17 cellular contexts compared by ENCODE assay signal in the genomic region with DNA sequence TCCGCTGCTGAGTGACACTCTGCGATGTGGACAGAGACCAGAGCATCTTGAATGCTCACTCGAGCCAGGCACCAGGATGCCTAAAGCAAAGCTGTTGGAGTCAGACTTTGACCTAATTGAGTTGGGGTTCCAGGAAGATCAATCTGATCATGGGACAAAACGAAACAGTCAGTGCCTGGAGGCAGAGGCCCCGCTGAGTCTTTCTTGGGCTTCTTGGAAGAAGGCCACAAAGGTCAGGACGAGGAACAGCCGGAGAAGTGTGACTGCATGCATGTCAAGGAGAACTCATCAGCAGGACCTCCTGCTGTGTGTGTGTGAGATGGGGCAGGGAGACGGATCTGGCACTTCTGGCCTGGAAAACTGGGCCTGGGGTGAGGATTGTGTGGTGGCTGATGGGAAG.
A peak's percentile ranks its signal among the peaks of the same experiment; 100 is the strongest.
DNase-seq lines count a peak whose midpoint lies in the region; ATAC-seq and TF ChIP-seq lines count a peak whose summit lies in the region.
"Had no signal": no experiment of that assay in that cellular context is flagged by ENCODE, and none has a peak within 500 bp of the region (broad histone marks: within the 10 kb centered on the region; RNA-seq: fewer than 3 reads in every experiment).

No MANE protein-coding gene starts in this region.

- H3K9me3 Mint-ChIP-seq in WTC11, result no peaks in the 10 kb centered on the region; the same call in 1 of the 2 replicates
- H3K9me3 Mint-ChIP-seq: CD8-positive, alpha-beta T cell; HFFc6 had no signal

- H3K36me3 Mint-ChIP-seq in WTC11, result no peaks in the 10 kb centered on the region
- H3K36me3 Mint-ChIP-seq: CD8-positive, alpha-beta T cell had no signal

- peak; percentile 11 for DNase-seq in H7
- peak; percentile 29 for DNase-seq in SK-N-DZ (ENCODE audit: low spot score)
- peak; percentile 77 for DNase-seq in mesenteric fat pad (ENCODE audit: low spot score)
- DNase-seq in retina, result peak; percentile 62
- DNase-seq in WTC11 (ENCODE audit: low spot score), result no peak
- no peak for DNase-seq in iPS-NIHi11 (ENCODE audit: low spot score)
- no peak for DNase-seq in cerebellar cortex (ENCODE audit: low spot score)
- DNase-seq: Calu3; CD8-positive, alpha-beta T cell; DMS79 treated with DMSO at 0.1 percent for 48 hours; GM23248; HFFc6; IMR-90 had no signal

- no peaks in the 10 kb centered on the region for H3K27me3 ChIP-seq in H7 (ENCODE audit: control insufficient read depth, insufficient read depth, low read length)
- H3K27me3 ChIP-seq: BLaER1 treated with 17β-estradiol and CSF1 and Interleukin-3, amounts not matched to agents 10 nM and 100 nM had no signal

- H3K27me3 Mint-ChIP-seq in WTC11 (ENCODE audit: low read depth), result no peaks in the 10 kb centered on the region

- CTCF ChIA-PET in WTC11 (lab: Charles Lee), result no interaction called here

- no peak overlapping the region for H3K4me3 Mint-ChIP-seq in WTC11
- H3K4me3 Mint-ChIP-seq: B cell; CD8-positive, alpha-beta T cell; HFFc6 had no signal

- no peaks in the 10 kb centered on the region for H3K36me3 ChIP-seq in H7 (replicated peaks; ENCODE audit: control insufficient read depth, insufficient read depth, low read length)
- H3K36me3 ChIP-seq: BLaER1 treated with 17β-estradiol and CSF1 and Interleukin-3, amounts not matched to agents 10 nM and 100 nM had no signal

- H3K4me3 ChIP-seq in H7 (ENCODE audit: insufficient read depth, low read depth, low read length), result no peak overlapping the region
- H3K4me3 ChIP-seq: BLaER1 treated with 17β-estradiol and CSF1 and Interleukin-3, amounts not matched to agents 10 nM and 100 nM; GM12878; GM23248 had no signal

- peaks cover 43% of the 10 kb centered on the region for H3K4me1 Mint-ChIP-seq in WTC11
- H3K4me1 Mint-ChIP-seq: B cell had no signal

- TF ChIP-seq CTCF in WTC11 (IDR thresholded peaks at IDR 0.05), result no peak

- no peak overlapping the region; the same call in 1 of the 2 replicates for H3K27ac Mint-ChIP-seq in WTC11
- H3K27ac Mint-ChIP-seq: B cell; CD8-positive, alpha-beta T cell; HFFc6 had no signal

- ATAC-seq in WTC11, result no peak
- ATAC-seq: CD8-positive, alpha-beta T cell; GM12878; HCT116 had no signal

- POLR2A ChIA-PET in WTC11 (lab: Charles Lee), result no interaction called here

TF ChIP-seq in WTC11, 78 proteins besides CTCF, POLR2A, EP300 and RAD21:
- TF ChIP-seq, protein P1, sequence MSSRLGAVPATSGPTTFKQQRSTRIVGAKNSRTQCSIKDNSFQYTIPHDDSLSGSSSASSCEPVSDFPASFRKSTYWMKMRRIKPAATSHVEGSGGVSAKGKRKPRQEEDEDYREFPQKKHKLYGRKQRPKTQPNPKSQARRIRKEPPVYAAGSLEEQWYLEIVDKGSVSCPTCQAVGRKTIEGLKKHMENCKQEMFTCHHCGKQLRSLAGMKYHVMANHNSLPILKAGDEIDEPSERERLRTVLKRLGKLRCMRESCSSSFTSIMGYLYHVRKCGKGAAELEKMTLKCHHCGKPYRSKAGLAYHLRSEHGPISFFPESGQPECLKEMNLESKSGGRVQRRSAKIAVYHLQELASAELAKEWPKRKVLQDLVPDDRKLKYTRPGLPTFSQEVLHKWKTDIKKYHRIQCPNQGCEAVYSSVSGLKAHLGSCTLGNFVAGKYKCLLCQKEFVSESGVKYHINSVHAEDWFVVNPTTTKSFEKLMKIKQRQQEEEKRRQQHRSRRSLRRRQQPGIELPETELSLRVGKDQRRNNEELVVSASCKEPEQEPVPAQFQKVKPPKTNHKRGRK (CRISPR knock-in tag; IDR thresholded peaks at IDR 0.05; ENCODE audit: borderline replicate concordance), result no peak
- no peak for TF ChIP-seq ETV6 (CRISPR knock-in tag; IDR thresholded peaks at IDR 0.05)
- TF ChIP-seq ZNF138 (CRISPR knock-in tag; conservative IDR thresholded peaks at IDR 0.05), result no peak
- TF ChIP-seq, protein P2, sequence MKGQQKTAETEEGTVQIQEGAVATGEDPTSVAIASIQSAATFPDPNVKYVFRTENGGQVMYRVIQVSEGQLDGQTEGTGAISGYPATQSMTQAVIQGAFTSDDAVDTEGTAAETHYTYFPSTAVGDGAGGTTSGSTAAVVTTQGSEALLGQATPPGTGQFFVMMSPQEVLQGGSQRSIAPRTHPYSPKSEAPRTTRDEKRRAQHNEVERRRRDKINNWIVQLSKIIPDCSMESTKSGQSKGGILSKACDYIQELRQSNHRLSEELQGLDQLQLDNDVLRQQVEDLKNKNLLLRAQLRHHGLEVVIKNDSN (CRISPR knock-in tag; IDR thresholded peaks at IDR 0.05), result no peak
- TF ChIP-seq ZNF423 (CRISPR knock-in tag; IDR thresholded peaks at IDR 0.05), result no peak
TF ChIP-seq in WTC11: peak in this region for 0.

Comparison
In these comparisons a context has a peak if more than half of its experiments do, and no peak if none do; other contexts are left out.
1. DNase-seq: peak in H7 (single experiment), SK-N-DZ (single experiment), mesenteric fat pad (single experiment) and retina (single experiment); none in WTC11 (single experiment), iPS-NIHi11 (single experiment) and cerebellar cortex (single experiment).